Comparison of ENCODE assay signal across 1 cellular context in genomic region chr6:143964667-143965066, GRCh38.
TF ChIP-seq lines count a peak whose summit lies in the region.

No MANE protein-coding gene starts in this region.

TF ChIP-seq in GM23338, 12 proteins besides CTCF, POLR2A, EP300 and RAD21 (continued from another document):
- TF ChIP-seq EZH2 (IDR thresholded peaks at IDR 0.05; ENCODE audit: low read depth, unreplicated experiment) (no peak), JUNB (IDR thresholded peaks at IDR 0.05; ENCODE audit: unreplicated experiment) (no peak), ETS1 (IDR thresholded peaks at IDR 0.05) (no peak), CREB1 (CRISPR knock-in tag; IDR thresholded peaks at IDR 0.05; ENCODE audit: low read depth) (no peak), POLR2AphosphoS5 (IDR thresholded peaks at IDR 0.05; ENCODE audit: low read depth) (peak; percentile 73), STAT1 (IDR thresholded peaks at IDR 0.05; ENCODE audit: unreplicated experiment) (no peak)
TF ChIP-seq in GM23338: peak in this region for 2.
